11 cellular contexts compared by ENCODE assay signal in genomic region chr1:1136547-1137230, GRCh38. TPM values are rescaled to one million over a fixed set of nuclear protein-coding genes. Genes with fewer than 3 reads are reported as not detected.
A peak's percentile ranks its signal among the peaks of the same experiment; 100 is the strongest.
DNase-seq lines count a peak whose midpoint lies in the region; ATAC-seq, FAIRE-seq and TF ChIP-seq lines count a peak whose summit lies in the region.
"Had no signal": no experiment of that assay in that cellular context is flagged by ENCODE, and none has a peak within 500 bp of the region (broad histone marks: within the 10 kb centered on the region; RNA-seq: fewer than 3 reads in every experiment).

No MANE protein-coding gene starts in this region.

- no peak for TF ChIP-seq RAD21 in K562 (CRISPR knock-in tag; conservative IDR thresholded peaks at IDR 0.05 in 1 of 2, IDR thresholded peaks at IDR 0.05 in 1 of 2)

- H3K27ac ChIP-seq in K562 (ENCODE audit: extremely low read depth, low read depth, low read length) (no peak overlapping the region), smooth muscle cell (ENCODE audit: low read depth) (no peak overlapping the region)
- H3K27ac ChIP-seq: epithelial cell of prostate had no signal

- H3K4me1 Mint-ChIP-seq in stimulated activated memory B cell treated with anti-CD40 and anti-IgM and Interleukin-4, amounts not matched to agents 10 μg/mL and 1 μg/mL and 100 μg/mL, for 72 hours, result peaks cover 35% of the 10 kb centered on the region

- no peak overlapping the region for H3K4me2 ChIP-seq in K562 (ENCODE audit: insufficient read depth, low read length)
- H3K4me2 ChIP-seq in smooth muscle cell, result no peak overlapping the region

- intact Hi-C loops in K562 (cut with micrococcal nuclease), result no loop called here

- H3K9me3 Mint-ChIP-seq in stimulated activated memory B cell treated with anti-CD40 and anti-IgM and Interleukin-4, amounts not matched to agents 10 μg/mL and 1 μg/mL and 100 μg/mL, for 72 hours, result no peaks in the 10 kb centered on the region

- H2AFZ ChIP-seq in K562 (ENCODE audit: low read depth, low read length) (no peak overlapping the region), smooth muscle cell (ENCODE audit: low read depth) (no peak overlapping the region)

- POLR2A ChIA-PET in K562 (lab: Yijun Ruan, JAX), result no interaction called here

- H3K9me1 ChIP-seq in K562 (ENCODE audit: control insufficient read depth, insufficient read depth, low read length), result no peaks in the 10 kb centered on the region

- H3K9ac ChIP-seq in K562 (ENCODE audit: insufficient read depth in 1 of 2, low read depth in 2 of 2, low read length in 2 of 2), result no peak overlapping the region
- no peak overlapping the region for H3K9ac ChIP-seq in smooth muscle cell (ENCODE audit: low read depth)

- no TSS peak for BruUV-seq in K562 (replicated peaks; lab: Mats Ljungman, UMichigan)

- H3K4me3 Mint-ChIP-seq in stimulated activated memory B cell treated with anti-CD40 and anti-IgM and Interleukin-4, amounts not matched to agents 10 μg/mL and 1 μg/mL and 100 μg/mL, for 72 hours, result peak overlapping the region; percentile 72

- no peak for FAIRE-seq in K562 (lab: Jason Lieb, UNC)
- no peak for FAIRE-seq in frontal cortex (lab: Jason Lieb, UNC)
- FAIRE-seq: A204.1 had no signal

- H3K36me3 ChIP-seq in K562 (ENCODE audit: control insufficient read depth, insufficient read depth, low read length) (no peaks in the 10 kb centered on the region), smooth muscle cell (ENCODE audit: low read depth) (no peaks in the 10 kb centered on the region)

- TF ChIP-seq EP300 in K562 (IDR thresholded peaks at IDR 0.05; ENCODE audit: low read length), result no peak

- DNase-seq in NCI-H2107 (lab: John Stamatoyannopoulos, UW) (peak; percentile 28), NCI-H2107 treated with DMSO at 0.1 percent for 48 hours (lab: John Stamatoyannopoulos, UW; ENCODE audit: unreplicated experiment) (no peak), NCI-H146 treated with DMSO at 0.1 percent for 48 hours (lab: John Stamatoyannopoulos, UW; ENCODE audit: unreplicated experiment) (peak; percentile 72), K562 (ENCODE audit: extremely low read depth in 1 of 4, low spot score in 3 of 4) (peak in 2 of 4 experiments; percentile 56 to 59), NCI-H82 treated with DMSO at 0.1 percent for 48 hours (lab: John Stamatoyannopoulos, UW; ENCODE audit: unreplicated experiment) (no peak), frontal cortex (ENCODE audit: low spot score in 2 of 2) (no peak), smooth muscle cell (lab: John Stamatoyannopoulos, UW; ENCODE audit: unreplicated experiment) (no peak)

- no peaks in the 10 kb centered on the region for H3K27me3 Mint-ChIP-seq in stimulated activated memory B cell treated with anti-CD40 and anti-IgM and Interleukin-4, amounts not matched to agents 10 μg/mL and 1 μg/mL and 100 μg/mL, for 72 hours

- H3K27me3 ChIP-seq in K562 (ENCODE audit: control insufficient read depth in 2 of 2, insufficient read depth in 2 of 2, low read length in 2 of 2), result no peaks in the 10 kb centered on the region
- peaks cover 14% of the 10 kb centered on the region for H3K27me3 ChIP-seq in smooth muscle cell (ENCODE audit: low read depth)

- H3K79me2 ChIP-seq in K562 (ENCODE audit: control insufficient read depth, insufficient read depth, low read length) (no peaks in the 10 kb centered on the region), smooth muscle cell (ENCODE audit: low read depth) (no peaks in the 10 kb centered on the region)

- H3K4me3 ChIP-seq in K562 (no peak overlapping the region), smooth muscle cell (no peak overlapping the region)

- peaks cover 16 to 78% of the 10 kb centered on the region in 2 experiments for H3K4me1 ChIP-seq in K562 (replicated peaks in 1 of 2; ENCODE audit: control insufficient read depth in 2 of 2, insufficient read depth in 2 of 2, low read length in 2 of 2)
- H3K4me1 ChIP-seq in smooth muscle cell (ENCODE audit: low read depth), result peaks cover 6% of the 10 kb centered on the region

- H3K9me3 ChIP-seq in K562 (replicated peaks; ENCODE audit: control insufficient read depth, insufficient read depth, low read depth, low read length), result no peaks in the 10 kb centered on the region
- no peaks in the 10 kb centered on the region for H3K9me3 ChIP-seq in smooth muscle cell (replicated peaks; ENCODE audit: low read depth)

- H4K20me1 ChIP-seq in K562 (replicated peaks; ENCODE audit: control insufficient read depth, insufficient read depth, low read length) (no peaks in the 10 kb centered on the region), smooth muscle cell (ENCODE audit: low read depth) (no peaks in the 10 kb centered on the region)

- in situ Hi-C loops in K562 (cut with MboI), result no loop called here

- H3K36me3 Mint-ChIP-seq in stimulated activated memory B cell treated with anti-CD40 and anti-IgM and Interleukin-4, amounts not matched to agents 10 μg/mL and 1 μg/mL and 100 μg/mL, for 72 hours, result no peaks in the 10 kb centered on the region

- TF ChIP-seq CTCF in K562 (IDR thresholded peaks at IDR 0.05 in 2 of 3, conservative IDR thresholded peaks at IDR 0.05 in 1 of 3; ENCODE audit: insufficient read depth in 2 of 3, low read depth in 1 of 3, low read length in 3 of 3), result no peak
- no peak for TF ChIP-seq CTCF in smooth muscle cell (IDR thresholded peaks at IDR 0.05; ENCODE audit: borderline replicate concordance, insufficient read depth, poor library complexity, severe bottlenecking)

- H3F3A ChIP-seq in smooth muscle cell (ENCODE audit: low read depth), result no peaks in the 10 kb centered on the region

- no peak for TF ChIP-seq POLR2A in K562 (conservative IDR thresholded peaks at IDR 0.05)

- no peak for ATAC-seq in K562
- peak; percentile 80 for ATAC-seq in stimulated activated memory B cell treated with anti-CD40 and anti-IgM and Interleukin-4, amounts not matched to agents 10 μg/mL and 1 μg/mL and 100 μg/mL, for 72 hours

- WGBS in K562 (ENCODE audit: insufficient coverage, low coverage, missing lambda C conversion rate), result 67% methylated on average over 15 of the region's 48 CpGs
- 61% methylated on average over 21 of the region's 48 CpGs for whole genome bisulfite sequencing in smooth muscle cell (ENCODE audit: low lambda C conversion rate)

- peak overlapping the region; percentile 80 for H3K27ac Mint-ChIP-seq in stimulated activated memory B cell treated with anti-CD40 and anti-IgM and Interleukin-4, amounts not matched to agents 10 μg/mL and 1 μg/mL and 100 μg/mL, for 72 hours

- CTCF ChIA-PET in K562 (lab: Yijun Ruan, JAX; ENCODE audit: low intra/inter-chr PET ratio), result no interaction called here

TF ChIP-seq in K562, 482 proteins besides CTCF, POLR2A, EP300 and RAD21 (continues in another document):
- no peak for TF ChIP-seq PRMT5 (CRISPR knock-in tag; IDR thresholded peaks at IDR 0.05)

RNA-seq across cellular contexts. Expression of gene C1orf159, which starts 20.8 kb away (rescaled TPM):
- 35.9 and 114 TPM in 2 replicates for total RNA-seq in K562 (2011; cell fraction: chromatin; rRNA removed; ENCODE audit: low replicate concordance)
- 121 and 123 TPM in 2 replicates for total RNA-seq in K562 (2011; cell fraction: nucleolus; rRNA removed)
- total RNA-seq in K562 (2011; cell fraction: nucleoplasm; rRNA removed), result 60.4 and 67.1 TPM in 2 replicates
- total RNA-seq in K562 (2014; rRNA removed), result 34.0 and 50.2 TPM in 2 replicates
- 1.0 and 1.4 TPM in 2 replicates for total RNA-seq in K562 (2014; rRNA removed; fragmentation: Illumina TruSeq; extraction: Trizol)
- 10.6 and 12.2 TPM in 2 replicates for total RNA-seq in K562 (2015; rRNA removed; fragmentation: Illumina TruSeq; extraction: Trizol)
- 42.3 and 46.4 TPM in 2 replicates for total RNA-seq in K562 (2021)
- polyA plus RNA-seq in K562 (2011; rRNA removed), result 13.2 and 23.8 TPM in 2 replicates
- 21.2 and 54.5 TPM in 2 replicates for polyA plus RNA-seq in K562 (2011; cell fraction: cytosol; rRNA removed)
- 125 and 192 TPM in 2 replicates for polyA plus RNA-seq in K562 (2011; cell fraction: nucleus; rRNA removed)
- polyA plus RNA-seq in K562 (2012), result 23.9 and 32.3 TPM in 2 replicates
- polyA plus RNA-seq in K562 (2014; fragmentation: Illumina TruSeq; extraction: Trizol), result 6.3 and 17.8 TPM in 2 replicates
- under 1 TPM; 0.28 to 0.60 TPM for polyA plus RNA-seq in K562 (2014; fragmentation: Nextera tagmentation; extraction: Ambion mirVana)
- 52.8 and 54.9 TPM in 2 replicates for polyA plus RNA-seq in K562 (2014; rRNA removed)
- polyA minus RNA-seq in K562 (2011; rRNA and poly(A)+ RNA removed), result 3.2 and 3.9 TPM in 2 replicates
- 12.4 and 13.6 TPM in 2 replicates for polyA minus RNA-seq in K562 (2011; cell fraction: cytosol; rRNA and poly(A)+ RNA removed)
- polyA minus RNA-seq in K562 (2011; cell fraction: nucleus; rRNA and poly(A)+ RNA removed), result 34.3 and 38.5 TPM in 2 replicates
- total RNA-seq in frontal cortex, result 6.1 TPM
- total RNA-seq in smooth muscle cell, result 9.3 and 24.5 TPM in 2 replicates
- polyA plus RNA-seq in smooth muscle cell, result 20.2 and 27.1 TPM in 2 replicates

RNA-seq across cellular contexts. Expression of gene TTLL10, which starts 37.0 kb away (rescaled TPM):
- 0.21 TPM in 1 of 2 replicates, not detected in the other for total RNA-seq in K562 (2011; cell fraction: chromatin; rRNA removed; ENCODE audit: low replicate concordance)
- 0.17 TPM in 1 of 2 replicates, not detected in the other for total RNA-seq in K562 (2011; cell fraction: nucleolus; rRNA removed)
- total RNA-seq in K562 (2011; cell fraction: nucleoplasm; rRNA removed), result not detected in 2 replicates
- total RNA-seq in K562 (2014; rRNA removed), result not detected in 2 replicates
- not detected in 2 replicates for total RNA-seq in K562 (2014; rRNA removed; fragmentation: Illumina TruSeq; extraction: Trizol)
- total RNA-seq in K562 (2015; rRNA removed; fragmentation: Illumina TruSeq; extraction: Trizol), result not detected in 2 replicates
- total RNA-seq in K562 (2021), result not detected in 2 replicates
- polyA plus RNA-seq in K562 (2011; rRNA removed), result not detected in 2 replicates
- polyA plus RNA-seq in K562 (2011; cell fraction: cytosol; rRNA removed), result 0.06 TPM in 1 of 2 replicates, not detected in the other
- 0.07 and 0.38 TPM in 2 replicates for polyA plus RNA-seq in K562 (2011; cell fraction: nucleus; rRNA removed)
- polyA plus RNA-seq in K562 (2012), result 0.10 TPM in 1 of 2 replicates, not detected in the other
- polyA plus RNA-seq in K562 (2014; fragmentation: Illumina TruSeq; extraction: Trizol), result not detected in 2 replicates
- polyA plus RNA-seq in K562 (2014; fragmentation: Nextera tagmentation; extraction: Ambion mirVana), result not detected
- not detected in 2 replicates for polyA plus RNA-seq in K562 (2014; rRNA removed)
- not detected in 2 replicates for polyA minus RNA-seq in K562 (2011; rRNA and poly(A)+ RNA removed)
- polyA minus RNA-seq in K562 (2011; cell fraction: cytosol; rRNA and poly(A)+ RNA removed), result not detected in 2 replicates
- 0.13 TPM in 1 of 2 replicates, not detected in the other for polyA minus RNA-seq in K562 (2011; cell fraction: nucleus; rRNA and poly(A)+ RNA removed)
- total RNA-seq in frontal cortex, result not detected
- not detected in 2 replicates for total RNA-seq in smooth muscle cell
- polyA plus RNA-seq in smooth muscle cell, result 0.45 TPM in 1 of 2 replicates, not detected in the other
- total RNA-seq: activated CD8-positive, alpha-beta memory T cell treated with anti-CD3 and anti-CD28 coated beads for 36 hours had no signal

Comparison
In these comparisons a context has a peak if more than half of its experiments do, and no peak if none do; other contexts are left out.
1. DNase-seq: peak in NCI-H2107 (single experiment) and NCI-H146 treated with DMSO at 0.1 percent for 48 hours (single experiment); none in NCI-H2107 treated with DMSO at 0.1 percent for 48 hours (single experiment), NCI-H82 treated with DMSO at 0.1 percent for 48 hours (single experiment), frontal cortex (0 of 2) and smooth muscle cell (single experiment).